Comparison of ENCODE assay signal across 7 cellular contexts in genomic region chr13:94795292-94795691, GRCh38.
"Had no signal": no experiment of that assay in that cellular context is flagged by ENCODE, and none has a peak within 500 bp of the region (broad histone marks: within the 10 kb centered on the region; RNA-seq: fewer than 3 reads in every experiment).

No MANE protein-coding gene starts in this region.

- H3K9ac ChIP-seq: GM23248 had no signal

- H3K4me3 Mint-ChIP-seq: H9, IgD-negative memory B cell had no signal

- ATAC-seq: HepG2 had no signal

- H3K27ac Mint-ChIP-seq: IgD-negative memory B cell had no signal

- H3K9me3 Mint-ChIP-seq: H9, IgD-negative memory B cell had no signal

- H3K27me3 Mint-ChIP-seq: IgD-negative memory B cell had no signal

- H3K27ac ChIP-seq: GM23248, HL-60 had no signal

- H3K4me3 ChIP-seq: GM23248 had no signal

- DNase-seq: GM23248, H9, HCEC 1CT, KBM-7 had no signal

- H2AFZ ChIP-seq: GM23248 had no signal
